In genomic region chr16:30992381-30992780, GRCh38 we compare ENCODE assay signal across 24 cellular contexts. TPM values are rescaled to one million over a fixed set of nuclear protein-coding genes. Genes with fewer than 3 reads are reported as not detected.
A peak's percentile ranks its signal among the peaks of the same experiment; 100 is the strongest.
DNase-seq lines count a peak whose midpoint lies in the region; ATAC-seq, FAIRE-seq and TF ChIP-seq lines count a peak whose summit lies in the region.
"Had no signal": no experiment of that assay in that cellular context is flagged by ENCODE, and none has a peak within 500 bp of the region (broad histone marks: within the 10 kb centered on the region; RNA-seq: fewer than 3 reads in every experiment).

No MANE protein-coding gene starts in this region.

- H3K4me3 ChIP-seq in IMR-90 (ENCODE audit: insufficient read depth, low read depth, low read length) (no peak overlapping the region), NB4 (ENCODE audit: low read depth, low read length) (no peak overlapping the region), H1 (ENCODE audit: extremely low read depth in 1 of 4, insufficient read depth in 2 of 4, low read depth in 3 of 4, low read length in 4 of 4) (no peak overlapping the region), endodermal cell (ENCODE audit: low read length) (no peak overlapping the region)
- H3K4me3 ChIP-seq: MG63, SJCRH30 had no signal

- intact Hi-C loops in IMR-90 (cut with micrococcal nuclease), result no loop called here

- FAIRE-seq in H1 (lab: Jason Lieb, UNC), result no peak
- FAIRE-seq: G401.6 had no signal

- H4K5ac ChIP-seq in IMR-90 (ENCODE audit: low read depth, low read length), result no peak overlapping the region
- H4K5ac ChIP-seq in H1 (ENCODE audit: insufficient read length, low read depth, low read length), result no peak overlapping the region

- 96% methylated on average over 9 of the region's 18 CpGs; no CpG with 5 or more reads in 1 of the 2 experiments for WGBS in IMR-90 (ENCODE audit: extremely low coverage in 2 of 2, insufficient read length in 1 of 2), 2 experiments
- WGBS in H1 (ENCODE audit: extremely low coverage in 1 of 2, insufficient coverage in 1 of 2, insufficient read length in 1 of 2, insufficient replicate concordance in 2 of 2, low coverage in 1 of 2, low lambda C conversion rate in 2 of 2, missing lambda C conversion rate in 1 of 2), 2 experiments, result 94% methylated on average over 15 of the region's 18 CpGs; no CpG with 5 or more reads in 1 of the 2 experiments
- 95 to 99% methylated on average over 7 to 18 of the region's 18 CpGs for WGBS in endodermal cell (ENCODE audit: insufficient coverage in 1 of 2, insufficient read length in 1 of 2), 2 experiments

- H3K14ac ChIP-seq in IMR-90 (replicated peaks; ENCODE audit: low read depth, low read length) (no peak overlapping the region), H1 (ENCODE audit: insufficient read length) (no peak overlapping the region)

- H2AFZ ChIP-seq in IMR-90 (replicated peaks; ENCODE audit: low read length, poor library complexity) (no peak overlapping the region), H1 (ENCODE audit: low read length) (no peak overlapping the region)

- in situ Hi-C loops in IMR-90 (cut with MboI; ENCODE audit: low sequenced_read_pairs), result loop anchor here (10.0 to 25.0 kb wide), 2 partner anchors 452 to 720 kb away; partner anchors contain the start of gene ZNF843

- H2BK120ac ChIP-seq in IMR-90 (ENCODE audit: low read depth, low read length), result no peak overlapping the region
- H2BK120ac ChIP-seq in H1 (replicated peaks; ENCODE audit: low read depth, low read length), result no peak overlapping the region

- H4K91ac ChIP-seq in IMR-90 (ENCODE audit: insufficient read depth, low read depth, low read length), result no peak overlapping the region
- no peak overlapping the region for H4K91ac ChIP-seq in H1 (replicated peaks; ENCODE audit: insufficient read length, low read length)

- H3K9ac ChIP-seq in IMR-90 (ENCODE audit: low read depth, low read length) (no peak overlapping the region), H1 (replicated peaks in 1 of 4; ENCODE audit: extremely low read depth in 1 of 4, low read depth in 3 of 4, low read length in 3 of 4) (no peak overlapping the region), endodermal cell (ENCODE audit: extremely low read depth, low read length, poor library complexity, severe bottlenecking) (no peak overlapping the region)

- H3K27ac ChIP-seq in IMR-90 (ENCODE audit: insufficient read depth, low read length) (no peak overlapping the region), H1 (ENCODE audit: low read depth, low read length) (no peak overlapping the region), endodermal cell (ENCODE audit: low read depth, low read length) (no peak overlapping the region)
- H3K27ac ChIP-seq: SJCRH30 had no signal

- H2BK12ac ChIP-seq in H1 (ENCODE audit: low read depth, low read length), result 0 out of 2 replicates have a peak overlapping the region, but pooled peaks have one; percentile 60

- H2BK15ac ChIP-seq in IMR-90 (ENCODE audit: low read depth, low read length) (no peak overlapping the region), H1 (ENCODE audit: low read length) (no peak overlapping the region)

- H4K20me1 ChIP-seq in IMR-90 (ENCODE audit: insufficient read depth, low read length) (no peaks in the 10 kb centered on the region), H1 (replicated peaks in 1 of 2; ENCODE audit: control insufficient read depth in 1 of 2, insufficient read depth in 2 of 2, low read length in 2 of 2) (peaks cover 0 to 3% of the 10 kb centered on the region in 2 experiments)

- no peak for TF ChIP-seq CTCF in IMR-90 (conservative IDR thresholded peaks at IDR 0.05; ENCODE audit: low read depth, low read length)
- TF ChIP-seq CTCF in NB4 (IDR thresholded peaks at IDR 0.05; ENCODE audit: low read depth, low read length), result no peak
- no peak for TF ChIP-seq CTCF in H1 (IDR thresholded peaks at IDR 0.05; ENCODE audit: control extremely low read depth in 1 of 3, insufficient read depth in 1 of 3, low read depth in 1 of 3, low read length in 3 of 3)
- TF ChIP-seq CTCF in endodermal cell (conservative IDR thresholded peaks at IDR 0.05), result no peak

- no peak for TF ChIP-seq EP300 in H1 (IDR thresholded peaks at IDR 0.05; ENCODE audit: borderline replicate concordance in 1 of 2, low read depth in 2 of 2, low read length in 2 of 2)

- CTCF ChIA-PET in IMR-90 (lab: Yijun Ruan, JAX), result no interaction called here
- CTCF ChIA-PET in H1 (lab: Charles Lee; ENCODE audit: partially characterized antibody), result interaction anchor here (1.8 kb wide), 1 partner anchor 50 kb away, joined by 9 read pairs; no protein-coding TSS in a partner anchor

- no peaks in the 10 kb centered on the region for H3K9me3 Mint-ChIP-seq in stimulated activated naive B cell treated with anti-CD40 and anti-IgM and Interleukin-4, amounts not matched to agents 10 μg/mL and 1 μg/mL and 100 μg/mL, for 72 hours
- H3K9me3 Mint-ChIP-seq in activated T-cell treated with anti-CD3 and anti-CD28 coated beads, Interleukin-2, amount 50 U/mL, for 4 hours, result no peaks in the 10 kb centered on the region
- no peaks in the 10 kb centered on the region for H3K9me3 Mint-ChIP-seq in endodermal cell
- H3K9me3 Mint-ChIP-seq: CD4-positive, alpha-beta memory T cell had no signal

- H3K23me2 ChIP-seq in H1 (ENCODE audit: low read depth, low read length), result peaks cover 8% of the 10 kb centered on the region

- H3K4me3 Mint-ChIP-seq in stimulated activated naive B cell treated with anti-CD40 and anti-IgM and Interleukin-4, amounts not matched to agents 10 μg/mL and 1 μg/mL and 100 μg/mL, for 72 hours, result no peak overlapping the region
- no peak overlapping the region for H3K4me3 Mint-ChIP-seq in activated T-cell treated with anti-CD3 and anti-CD28 coated beads, Interleukin-2, amount 50 U/mL, for 4 hours
- H3K4me3 Mint-ChIP-seq in endodermal cell, result no peak overlapping the region
- H3K4me3 Mint-ChIP-seq: CD4-positive, alpha-beta memory T cell had no signal

- ATAC-seq in IMR-90 (ENCODE audit: low read depth) (no peak), HG03342 (IDR thresholded peaks at IDR 0.05; ENCODE audit: unreplicated experiment) (no peak)
- no peak for ATAC-seq in stimulated activated naive B cell treated with anti-CD40 and anti-IgM and Interleukin-4, amounts not matched to agents 10 μg/mL and 1 μg/mL and 100 μg/mL, for 72 hours (replicated peaks)
- ATAC-seq in activated T-cell treated with anti-CD3 and anti-CD28 coated beads, Interleukin-2, amount 50 U/mL, for 4 hours, result no peak
- ATAC-seq: PC-3, Right ventricle myocardium inferior, SK-N-SH treated with all-trans-retinoic acid at 6 μM for 48 hours had no signal

- no peaks in the 10 kb centered on the region for H3K79me2 ChIP-seq in H1 (ENCODE audit: control insufficient read depth in 1 of 2, insufficient read depth in 2 of 2, low read length in 2 of 2)

- no TSS peak for BruUV-seq in IMR-90 (replicated peaks; lab: Mats Ljungman, UMichigan)

- peaks cover 7% of the 10 kb centered on the region for H3K4me1 ChIP-seq in IMR-90 (ENCODE audit: control insufficient read depth, insufficient read depth, low read length)
- peaks cover 0 to 7% (median 4%) of the 10 kb centered on the region in 4 experiments; a peak in 5 of 7 replicates for H3K4me1 ChIP-seq in H1 (replicated peaks in 1 of 4; ENCODE audit: control insufficient read depth in 3 of 4, insufficient read depth in 4 of 4, low read length in 3 of 4)
- H3K4me1 ChIP-seq in endodermal cell (ENCODE audit: control insufficient read depth, insufficient read depth, low read length), result no peaks in the 10 kb centered on the region

- H3K36me3 ChIP-seq in IMR-90 (ENCODE audit: control insufficient read depth, insufficient read depth, low read length) (peaks cover 5% of the 10 kb centered on the region; the same call in 1 of the 2 replicates), H1 (ENCODE audit: control insufficient read depth in 2 of 4, insufficient read depth in 4 of 4, low read length in 3 of 4) (no peaks in the 10 kb centered on the region), endodermal cell (ENCODE audit: control insufficient read depth, insufficient read depth, low read length) (no peaks in the 10 kb centered on the region)
- H3K36me3 ChIP-seq: MG63, SJCRH30 had no signal

- dilution Hi-C loops in IMR-90 (cut with HindIII; ENCODE audit: low sequenced_read_pairs, unreplicated experiment), result no loop called here

- H3K4ac ChIP-seq in IMR-90 (ENCODE audit: low read depth, low read length) (no peak overlapping the region), H1 (replicated peaks; ENCODE audit: insufficient read length, low read depth, low read length) (no peak overlapping the region)

- peaks cover 3% of the 10 kb centered on the region for H3K9me1 ChIP-seq in IMR-90 (ENCODE audit: insufficient read depth, low read length)

- peaks cover 6 to 8% of the 10 kb centered on the region in 2 donors for H3K36me3 Mint-ChIP-seq in stimulated activated naive B cell treated with anti-CD40 and anti-IgM and Interleukin-4, amounts not matched to agents 10 μg/mL and 1 μg/mL and 100 μg/mL, for 72 hours
- no peaks in the 10 kb centered on the region for H3K36me3 Mint-ChIP-seq in activated T-cell treated with anti-CD3 and anti-CD28 coated beads, Interleukin-2, amount 50 U/mL, for 4 hours (ENCODE audit: insufficient read depth)
- H3K36me3 Mint-ChIP-seq in endodermal cell (ENCODE audit: low read depth), result no peaks in the 10 kb centered on the region
- H3K36me3 Mint-ChIP-seq: CD4-positive, alpha-beta memory T cell had no signal

- H2AK9ac ChIP-seq in IMR-90 (replicated peaks; ENCODE audit: low read depth, low read length, poor library complexity), result peak overlapping the region; percentile 42

- H3K4me2 ChIP-seq in IMR-90 (ENCODE audit: low read depth, low read length), result no peak overlapping the region
- no peak overlapping the region for H3K4me2 ChIP-seq in H1 (ENCODE audit: insufficient read depth in 1 of 2, low read depth in 2 of 2, low read length in 2 of 2)

- H2AK5ac ChIP-seq in IMR-90 (ENCODE audit: low read depth, low read length), result 0 out of 2 replicates have a peak overlapping the region, but pooled peaks have one; percentile 15
- H2AK5ac ChIP-seq in H1 (ENCODE audit: low read depth, low read length), result no peak overlapping the region

- POLR2A ChIA-PET in IMR-90 (lab: Charles Lee; ENCODE audit: unreplicated experiment) (no interaction called here), H1 (lab: Charles Lee; ENCODE audit: partially characterized antibody) (no interaction called here)

- H3K56ac ChIP-seq in IMR-90 (ENCODE audit: extremely low read depth, insufficient read depth, low read length) (no peak overlapping the region), H1 (replicated peaks; ENCODE audit: insufficient read length, low read depth, low read length) (no peak overlapping the region)

- H3K27me3 ChIP-seq in IMR-90 (ENCODE audit: control insufficient read depth, insufficient read depth, low read length) (no peaks in the 10 kb centered on the region), H1 (replicated peaks in 1 of 4; ENCODE audit: control insufficient read depth in 3 of 4, extremely low read depth in 1 of 4, insufficient read depth in 3 of 4, low read length in 3 of 4) (no peaks in the 10 kb centered on the region; a peak in 1 of 7 replicates), endodermal cell (ENCODE audit: control insufficient read depth, insufficient read depth, low read length, poor library complexity, severe bottlenecking) (peaks cover 16% of the 10 kb centered on the region)
- H3K27me3 ChIP-seq: MG63, SJCRH30 had no signal

- TF ChIP-seq POLR2A in IMR-90 (IDR thresholded peaks at IDR 0.05; ENCODE audit: low read depth, low read length) (no peak), NB4 (IDR thresholded peaks at IDR 0.05; ENCODE audit: extremely low read depth, insufficient read length) (no peak), H1 (IDR thresholded peaks at IDR 0.05; ENCODE audit: control extremely low read depth in 1 of 2, low read depth in 2 of 2, low read length in 2 of 2) (no peak)

- no peak overlapping the region for H3K23ac ChIP-seq in IMR-90 (ENCODE audit: low read depth, low read length)
- no peak overlapping the region for H3K23ac ChIP-seq in H1 (ENCODE audit: insufficient read length)

- no peak overlapping the region for H4K8ac ChIP-seq in IMR-90 (ENCODE audit: low read depth in 2 of 2, low read length in 2 of 2)
- no peak overlapping the region for H4K8ac ChIP-seq in H1 (ENCODE audit: extremely low read depth, insufficient read depth, low read length)

- H3K27me3 Mint-ChIP-seq in stimulated activated naive B cell treated with anti-CD40 and anti-IgM and Interleukin-4, amounts not matched to agents 10 μg/mL and 1 μg/mL and 100 μg/mL, for 72 hours, result no peaks in the 10 kb centered on the region
- no peaks in the 10 kb centered on the region for H3K27me3 Mint-ChIP-seq in activated T-cell treated with anti-CD3 and anti-CD28 coated beads, Interleukin-2, amount 50 U/mL, for 4 hours (ENCODE audit: low read depth)
- H3K27me3 Mint-ChIP-seq in endodermal cell (ENCODE audit: insufficient read depth), result peaks cover 14% of the 10 kb centered on the region
- H3K27me3 Mint-ChIP-seq: CD4-positive, alpha-beta memory T cell had no signal

- TF ChIP-seq RAD21 in IMR-90 (IDR thresholded peaks at IDR 0.05; ENCODE audit: low read length), result no peak
- TF ChIP-seq RAD21 in H1 (IDR thresholded peaks at IDR 0.05 in 1 of 2, conservative IDR thresholded peaks at IDR 0.05 in 1 of 2; ENCODE audit: low read depth in 2 of 2, low read length in 2 of 2), result no peak

- no peak overlapping the region for H2BK20ac ChIP-seq in IMR-90 (ENCODE audit: low read depth, low read length)
- H2BK20ac ChIP-seq in H1 (ENCODE audit: low read length), result no peak overlapping the region

- peak overlapping the region; percentile 70 for H3K27ac Mint-ChIP-seq in stimulated activated naive B cell treated with anti-CD40 and anti-IgM and Interleukin-4, amounts not matched to agents 10 μg/mL and 1 μg/mL and 100 μg/mL, for 72 hours
- H3K27ac Mint-ChIP-seq in endodermal cell, result no peak overlapping the region
- H3K27ac Mint-ChIP-seq: CD4-positive, alpha-beta memory T cell had no signal

- DNase-seq in IMR-90 (no peak), NB4 (ENCODE audit: low read depth) (peak; percentile 54), H1 (ENCODE audit: low read depth in 1 of 2, low spot score in 2 of 2) (no peak), endodermal cell (no peak)
- DNase-seq in stimulated activated naive B cell treated with anti-CD40 and anti-IgM and Interleukin-4, amounts not matched to agents 10 μg/mL and 1 μg/mL and 100 μg/mL, for 72 hours, result no peak
- no peak for DNase-seq in activated T-cell treated with anti-CD3 and anti-CD28 coated beads, Interleukin-2, amount 50 U/mL, for 4 hours
- DNase-seq: C1 segment of cervical spinal cord; CD4-positive, alpha-beta memory T cell; COR-L47; GOT3; HCEC 1CT; MG63; NCI-H1105 treated with DMSO at 0.1 percent for 48 hours; NCI-H146; NCI-H1930; NCI-H2107; NCI-H524 treated with DMSO at 0.1 percent for 48 hours; NCI-H774; PC-3; SJCRH30 had no signal

- H3K9me3 ChIP-seq in IMR-90 (ENCODE audit: control insufficient read depth, insufficient read depth, low read length) (no peaks in the 10 kb centered on the region), H1 (ENCODE audit: insufficient read depth in 2 of 2, low read depth in 1 of 2, low read length in 1 of 2) (no peaks in the 10 kb centered on the region), endodermal cell (ENCODE audit: control insufficient read depth, low read length) (no peaks in the 10 kb centered on the region)
- H3K9me3 ChIP-seq: MG63, SJCRH30 had no signal

- H3K18ac ChIP-seq in IMR-90 (ENCODE audit: low read depth, low read length), result no peak overlapping the region
- no peak overlapping the region for H3K18ac ChIP-seq in H1 (ENCODE audit: extremely low read depth, low read length)

- peaks cover 12 to 13% of the 10 kb centered on the region in 2 donors for H3K4me1 Mint-ChIP-seq in stimulated activated naive B cell treated with anti-CD40 and anti-IgM and Interleukin-4, amounts not matched to agents 10 μg/mL and 1 μg/mL and 100 μg/mL, for 72 hours
- H3K4me1 Mint-ChIP-seq in activated T-cell treated with anti-CD3 and anti-CD28 coated beads, Interleukin-2, amount 50 U/mL, for 4 hours (ENCODE audit: low read depth), result peaks cover 8% of the 10 kb centered on the region
- no peaks in the 10 kb centered on the region for H3K4me1 Mint-ChIP-seq in endodermal cell

- no peak overlapping the region for H2BK5ac ChIP-seq in IMR-90 (ENCODE audit: low read depth, low read length, poor library complexity, severe bottlenecking)
- no peak overlapping the region for H2BK5ac ChIP-seq in H1 (ENCODE audit: low read depth, low read length)

- H3K79me1 ChIP-seq in IMR-90 (ENCODE audit: low read depth in 1 of 2, low read length in 2 of 2) (peaks cover 0 to 11% of the 10 kb centered on the region in 2 experiments; a peak in 1 of 4 replicates), H1 (ENCODE audit: low read depth, low read length) (no peaks in the 10 kb centered on the region)

RNA-seq across cellular contexts. Expression of gene HSD3B7, which starts 7.4 kb away (rescaled TPM):
- total RNA-seq in IMR-90 (2012; rRNA removed) (9.4 and 11.3 TPM in 2 replicates), endodermal cell (1 to 10 TPM; 4.1 to 4.8 TPM)
- polyA plus RNA-seq in IMR-90 (2012; rRNA removed) (8.5 and 9.3 TPM in 2 replicates), H1 (2011; rRNA removed) (6.6 and 9.8 TPM in 2 replicates)
- 9.7 and 12.6 TPM in 2 replicates for polyA plus RNA-seq in IMR-90 (2012; cell fraction: cytosol; rRNA removed)
- polyA plus RNA-seq in IMR-90 (2012; cell fraction: nucleus; rRNA removed; ENCODE audit: low replicate concordance), result 10.7 and 21.0 TPM in 2 replicates
- 2.9 and 3.1 TPM in 2 replicates for total RNA-seq in H1 (2021; fragmentation: NEBNext Ultra II Directional; extraction: Animal tissue kit (Norgen Biotek cat#: 25700))
- polyA plus RNA-seq in H1 (2011; cell fraction: cytosol; rRNA removed), result 5.6 TPM
- polyA plus RNA-seq in H1 (2011; cell fraction: nucleus; rRNA removed), result 9.9 TPM
- polyA plus RNA-seq in H1 (2012, experiment 1 of 2), result 1.2 to 4.1 TPM (median 3.8 TPM) in 4 replicates
- 5.2 TPM for polyA plus RNA-seq in H1 (2012, experiment 2 of 2)
- polyA plus RNA-seq in H1 (2013, experiment 1 of 2), result 2.6 TPM
- 2.5 TPM for polyA plus RNA-seq in H1 (2013, experiment 2 of 2)
- polyA minus RNA-seq in H1 (2011; rRNA and poly(A)+ RNA removed), result 2.3 and 2.9 TPM in 2 replicates
- 1.7 TPM for polyA minus RNA-seq in H1 (2011; cell fraction: cytosol; rRNA and poly(A)+ RNA removed)
- polyA minus RNA-seq in H1 (2011; cell fraction: nucleus; rRNA and poly(A)+ RNA removed), result 2.2 TPM
- 1 to 10 TPM; 1.2 to 2.0 (median 1.3) TPM for total RNA-seq in activated T-cell treated with anti-CD3 and anti-CD28 coated beads, Interleukin-2, amount 50 U/mL, for 4 hours
- polyA plus RNA-seq in endodermal cell (2013, experiment 1 of 2), result 1.3 TPM
- polyA plus RNA-seq in endodermal cell (2013, experiment 2 of 2), result 2.1 TPM

RNA-seq across cellular contexts. Expression of gene STX1B, which starts 18.1 kb away (rescaled TPM):
- total RNA-seq in IMR-90 (2012; rRNA removed), result 3.9 TPM in 2 replicates
- 11.4 and 14.9 TPM in 2 replicates for polyA plus RNA-seq in IMR-90 (2012; rRNA removed)
- polyA plus RNA-seq in IMR-90 (2012; cell fraction: cytosol; rRNA removed), result 3.8 and 4.4 TPM in 2 replicates
- polyA plus RNA-seq in IMR-90 (2012; cell fraction: nucleus; rRNA removed; ENCODE audit: low replicate concordance), result 152 and 177 TPM in 2 replicates
- total RNA-seq in H1 (2021; fragmentation: NEBNext Ultra II Directional; extraction: Animal tissue kit (Norgen Biotek cat#: 25700)), result 18.0 and 20.2 TPM in 2 replicates
- 8.9 and 14.6 TPM in 2 replicates for polyA plus RNA-seq in H1 (2011; rRNA removed)
- polyA plus RNA-seq in H1 (2011; cell fraction: cytosol; rRNA removed), result 11.0 TPM
- 35.1 TPM for polyA plus RNA-seq in H1 (2011; cell fraction: nucleus; rRNA removed)
- 10.7 to 16.1 TPM (median 14.3 TPM) in 4 replicates for polyA plus RNA-seq in H1 (2012, experiment 1 of 2)
- polyA plus RNA-seq in H1 (2012, experiment 2 of 2), result 5.6 TPM
- 10.6 TPM for polyA plus RNA-seq in H1 (2013, experiment 1 of 2)
- 11.2 TPM for polyA plus RNA-seq in H1 (2013, experiment 2 of 2)
- polyA minus RNA-seq in H1 (2011; rRNA and poly(A)+ RNA removed), result 10.7 and 12.1 TPM in 2 replicates
- polyA minus RNA-seq in H1 (2011; cell fraction: cytosol; rRNA and poly(A)+ RNA removed), result 9.2 TPM
- 11.6 TPM for polyA minus RNA-seq in H1 (2011; cell fraction: nucleus; rRNA and poly(A)+ RNA removed)
- total RNA-seq in activated T-cell treated with anti-CD3 and anti-CD28 coated beads, Interleukin-2, amount 50 U/mL, for 4 hours, result under 1 TPM; 0.25 to 0.69 (median 0.43) TPM
- total RNA-seq in endodermal cell, result 1 to 10 TPM; 3.2 to 7.0 TPM
- 10.6 TPM for polyA plus RNA-seq in endodermal cell (2013, experiment 1 of 2)
- 6.9 TPM for polyA plus RNA-seq in endodermal cell (2013, experiment 2 of 2)
- polyA plus RNA-seq: CD4-positive, alpha-beta memory T cell had no signal

RNA-seq across cellular contexts. Expression of gene SETD1A, which starts 34.8 kb away (rescaled TPM):
- 0.54 and 0.56 TPM in 2 replicates for total RNA-seq in IMR-90 (2012; rRNA removed)
- 5.8 and 6.5 TPM in 2 replicates for polyA plus RNA-seq in IMR-90 (2012; rRNA removed)
- 3.3 and 4.8 TPM in 2 replicates for polyA plus RNA-seq in IMR-90 (2012; cell fraction: cytosol; rRNA removed)
- polyA plus RNA-seq in IMR-90 (2012; cell fraction: nucleus; rRNA removed; ENCODE audit: low replicate concordance), result 16.4 and 29.7 TPM in 2 replicates
- 29.0 and 29.6 TPM in 2 replicates for total RNA-seq in H1 (2021; fragmentation: NEBNext Ultra II Directional; extraction: Animal tissue kit (Norgen Biotek cat#: 25700))
- 4.8 and 8.3 TPM in 2 replicates for polyA plus RNA-seq in H1 (2011; rRNA removed)
- 3.2 TPM for polyA plus RNA-seq in H1 (2011; cell fraction: cytosol; rRNA removed)
- 20.7 TPM for polyA plus RNA-seq in H1 (2011; cell fraction: nucleus; rRNA removed)
- 23.3 to 31.8 TPM (median 27.5 TPM) in 4 replicates for polyA plus RNA-seq in H1 (2012, experiment 1 of 2)
- 13.9 TPM for polyA plus RNA-seq in H1 (2012, experiment 2 of 2)
- polyA plus RNA-seq in H1 (2013, experiment 1 of 2), result 18.4 TPM
- 18.0 TPM for polyA plus RNA-seq in H1 (2013, experiment 2 of 2)
- 3.2 and 4.1 TPM in 2 replicates for polyA minus RNA-seq in H1 (2011; rRNA and poly(A)+ RNA removed)
- 8.7 TPM for polyA minus RNA-seq in H1 (2011; cell fraction: cytosol; rRNA and poly(A)+ RNA removed)
- polyA minus RNA-seq in H1 (2011; cell fraction: nucleus; rRNA and poly(A)+ RNA removed), result 9.1 TPM
- 10 to 100 TPM; 39.3 to 49.0 (median 40.5) TPM for total RNA-seq in activated T-cell treated with anti-CD3 and anti-CD28 coated beads, Interleukin-2, amount 50 U/mL, for 4 hours
- 10 to 100 TPM; 23.8 to 25.0 TPM for total RNA-seq in endodermal cell
- polyA plus RNA-seq in endodermal cell (2013, experiment 1 of 2), result 21.0 TPM
- 18.2 TPM for polyA plus RNA-seq in endodermal cell (2013, experiment 2 of 2)

RNA-seq across cellular contexts. Expression of gene STX4, which starts 41.0 kb away (rescaled TPM):
- total RNA-seq in IMR-90 (2012; rRNA removed), result 23.5 and 25.0 TPM in 2 replicates
- polyA plus RNA-seq in IMR-90 (2012; rRNA removed), result 66.4 and 67.9 TPM in 2 replicates
- polyA plus RNA-seq in IMR-90 (2012; cell fraction: cytosol; rRNA removed), result 31.1 and 35.2 TPM in 2 replicates
- polyA plus RNA-seq in IMR-90 (2012; cell fraction: nucleus; rRNA removed; ENCODE audit: low replicate concordance), result 247 and 257 TPM in 2 replicates
- 32.3 and 39.2 TPM in 2 replicates for total RNA-seq in H1 (2021; fragmentation: NEBNext Ultra II Directional; extraction: Animal tissue kit (Norgen Biotek cat#: 25700))
- 25.8 and 32.1 TPM in 2 replicates for polyA plus RNA-seq in H1 (2011; rRNA removed)
- polyA plus RNA-seq in H1 (2011; cell fraction: cytosol; rRNA removed), result 32.7 TPM
- polyA plus RNA-seq in H1 (2011; cell fraction: nucleus; rRNA removed), result 52.9 TPM
- polyA plus RNA-seq in H1 (2012, experiment 1 of 2), result 44.8 to 51.5 TPM (median 47.5 TPM) in 4 replicates
- 16.4 TPM for polyA plus RNA-seq in H1 (2012, experiment 2 of 2)
- 39.8 TPM for polyA plus RNA-seq in H1 (2013, experiment 1 of 2)
- polyA plus RNA-seq in H1 (2013, experiment 2 of 2), result 42.0 TPM
- polyA minus RNA-seq in H1 (2011; rRNA and poly(A)+ RNA removed), result 14.5 and 27.1 TPM in 2 replicates
- 16.4 TPM for polyA minus RNA-seq in H1 (2011; cell fraction: cytosol; rRNA and poly(A)+ RNA removed)
- polyA minus RNA-seq in H1 (2011; cell fraction: nucleus; rRNA and poly(A)+ RNA removed), result 12.5 TPM
- 10 to 100 TPM; 53.1 to 81.7 (median 63.8) TPM for total RNA-seq in activated T-cell treated with anti-CD3 and anti-CD28 coated beads, Interleukin-2, amount 50 U/mL, for 4 hours
- total RNA-seq in endodermal cell, result 10 to 100 TPM; 34.4 to 37.6 TPM
- polyA plus RNA-seq in endodermal cell (2013, experiment 1 of 2), result 25.0 TPM
- 18.6 TPM for polyA plus RNA-seq in endodermal cell (2013, experiment 2 of 2)

RNA-seq across cellular contexts. Expression of gene ORAI3, which starts 43.5 kb away (rescaled TPM):
- 6.8 and 6.9 TPM in 2 replicates for total RNA-seq in IMR-90 (2012; rRNA removed)
- polyA plus RNA-seq in IMR-90 (2012; rRNA removed), result 16.9 TPM in 2 replicates
- 16.1 and 29.4 TPM in 2 replicates for polyA plus RNA-seq in IMR-90 (2012; cell fraction: cytosol; rRNA removed)
- polyA plus RNA-seq in IMR-90 (2012; cell fraction: nucleus; rRNA removed; ENCODE audit: low replicate concordance), result 12.4 and 15.2 TPM in 2 replicates
- total RNA-seq in H1 (2021; fragmentation: NEBNext Ultra II Directional; extraction: Animal tissue kit (Norgen Biotek cat#: 25700)), result 8.7 and 10.0 TPM in 2 replicates
- 24.5 and 26.8 TPM in 2 replicates for polyA plus RNA-seq in H1 (2011; rRNA removed)
- polyA plus RNA-seq in H1 (2011; cell fraction: cytosol; rRNA removed), result 15.8 TPM
- polyA plus RNA-seq in H1 (2011; cell fraction: nucleus; rRNA removed), result 15.7 TPM
- 6.0 to 11.3 TPM (median 9.0 TPM) in 4 replicates for polyA plus RNA-seq in H1 (2012, experiment 1 of 2)
- 10.6 TPM for polyA plus RNA-seq in H1 (2012, experiment 2 of 2)
- 10.8 TPM for polyA plus RNA-seq in H1 (2013, experiment 1 of 2)
- 13.1 TPM for polyA plus RNA-seq in H1 (2013, experiment 2 of 2)
- polyA minus RNA-seq in H1 (2011; rRNA and poly(A)+ RNA removed), result 11.8 and 13.4 TPM in 2 replicates
- polyA minus RNA-seq in H1 (2011; cell fraction: cytosol; rRNA and poly(A)+ RNA removed), result 6.5 TPM
- polyA minus RNA-seq in H1 (2011; cell fraction: nucleus; rRNA and poly(A)+ RNA removed), result 8.5 TPM
- 1 to 10 TPM; 1.5 to 3.3 (median 2.8) TPM for total RNA-seq in activated T-cell treated with anti-CD3 and anti-CD28 coated beads, Interleukin-2, amount 50 U/mL, for 4 hours
- total RNA-seq in endodermal cell, result 10 to 100 TPM; 16.9 to 17.7 TPM
- polyA plus RNA-seq in endodermal cell (2013, experiment 1 of 2), result 9.2 TPM
- polyA plus RNA-seq in endodermal cell (2013, experiment 2 of 2), result 10.4 TPM

Comparison
In these comparisons a context has a peak if more than half of its experiments do, and no peak if none do; other contexts are left out.
1. RNA of gene SETD1A, which starts 34.8 kb away (total RNA-seq): 39.3 to 49.0 TPM in activated T-cell treated with anti-CD3 and anti-CD28 coated beads, Interleukin-2, amount 50 U/mL, for 4 hours, 29.0 to 29.6 TPM in H1 and 23.8 to 25.0 TPM in endodermal cell; 0.54 to 0.56 TPM in IMR-90; every median in the first group is over 10 times any median in the second.